In the genomic region with DNA sequence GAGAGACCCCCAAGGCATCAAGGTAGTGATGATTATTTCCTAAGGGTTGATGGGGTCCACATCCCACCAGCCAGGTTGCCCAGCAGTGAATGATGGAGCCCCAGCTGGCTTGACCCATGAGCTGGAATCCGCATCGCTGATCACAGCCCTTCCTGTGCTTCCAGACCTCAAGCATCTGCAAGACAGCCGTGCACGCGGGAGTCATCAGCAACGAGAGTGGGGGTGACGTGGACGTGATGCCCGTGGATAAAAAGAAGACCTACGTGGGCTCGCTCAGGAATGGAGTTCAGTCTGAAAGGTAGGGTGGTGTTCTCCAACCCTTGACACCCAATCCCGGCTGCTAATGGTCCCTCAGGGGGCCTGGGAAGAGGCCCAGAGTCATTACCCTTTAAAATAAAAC, we compare ENCODE assay signal across 16 cellular contexts.
DNase-seq lines count a peak whose midpoint lies in the region; ATAC-seq and TF ChIP-seq lines count a peak whose summit lies in the region.
"Had no signal": no experiment of that assay in that cellular context is flagged by ENCODE, and none has a peak within 500 bp of the region (broad histone marks: within the 10 kb centered on the region; RNA-seq: fewer than 3 reads in every experiment).

No MANE protein-coding gene starts in this region.

- no TSS peak for BruUV-seq in OCI-LY7 (replicated peaks; lab: Mats Ljungman, UMichigan)

- CTCF ChIA-PET in OCI-LY7 (lab: Charles Lee; ENCODE audit: unreplicated experiment) = no interaction called here

- ATAC-seq in GM18498 (IDR thresholded peaks at IDR 0.05; ENCODE audit: unreplicated experiment) = no peak
- ATAC-seq: CD8-positive, alpha-beta T cell had no signal

- peak; percentile 38 for DNase-seq in OCI-LY7 (ENCODE audit: low spot score)
- DNase-seq in fibroblast of lung (ENCODE audit: low read depth in 2 of 2) = peak in 1 of 2 donors; percentile 17
- no peak for DNase-seq in H4 (ENCODE audit: low spot score)
- DNase-seq in COLO829 (ENCODE audit: low spot score) = no peak
- DNase-seq in SKM-1 (lab: John Stamatoyannopoulos, UW; ENCODE audit: unreplicated experiment) = no peak
- DNase-seq: CD8-positive, alpha-beta T cell; H9; Karpas-422; MG63; NCI-H1092 treated with DMSO at 0.1 percent for 48 hours; NCI-H1694; NCI-H510A treated with DMSO at 0.1 percent for 48 hours; NCI-H82 had no signal

- POLR2A ChIA-PET in OCI-LY7 (lab: Charles Lee) = interaction anchor here (1.2 kb wide), 1 partner anchor 14 kb away, joined by 3 read pairs; no protein-coding TSS in a partner anchor

- H4K20me1 ChIP-seq in BLaER1 (no peaks in the 10 kb centered on the region), OCI-LY7 (ENCODE audit: insufficient read depth, low read length) (no peaks in the 10 kb centered on the region), fibroblast of lung (ENCODE audit: control insufficient read depth, extremely low read depth, insufficient read depth, low read length) (no peaks in the 10 kb centered on the region)

- H2AFZ ChIP-seq in OCI-LY7 (ENCODE audit: low read length) = no peak overlapping the region
- H2AFZ ChIP-seq in fibroblast of lung (ENCODE audit: low read length) = no peak overlapping the region

- H3K4me3 Mint-ChIP-seq in nephron = no peak overlapping the region
- H3K4me3 Mint-ChIP-seq: CD8-positive, alpha-beta T cell; H9 had no signal

- H3K4me3 ChIP-seq in BLaER1 (no peak overlapping the region), OCI-LY7 (ENCODE audit: low read depth, low read length, poor library complexity, severe bottlenecking) (no peak overlapping the region), fibroblast of lung (replicated peaks in 1 of 4; ENCODE audit: control extremely low read depth in 1 of 4, insufficient read depth in 1 of 4, low read depth in 3 of 4, low read length in 4 of 4) (no peak overlapping the region)
- H3K4me3 ChIP-seq: MG63 had no signal

- peaks cover 42% of the 10 kb centered on the region for H3K4me1 Mint-ChIP-seq in nephron

- H3K4me1 ChIP-seq in BLaER1 (peaks cover 79% of the 10 kb centered on the region), OCI-LY7 (ENCODE audit: insufficient read depth, low read length, poor library complexity, severe bottlenecking) (peaks cover 46% of the 10 kb centered on the region), fibroblast of lung (ENCODE audit: control insufficient read depth, extremely low read depth, insufficient read depth, low read length) (peaks cover 8% of the 10 kb centered on the region)

- H3K9me3 Mint-ChIP-seq in nephron = peaks cover 2% of the 10 kb centered on the region
- H3K9me3 Mint-ChIP-seq: CD8-positive, alpha-beta T cell; H9 had no signal

- H3K27me3 ChIP-seq in BLaER1 (no peaks in the 10 kb centered on the region), fibroblast of lung (ENCODE audit: control insufficient read depth, insufficient read depth, low read length) (no peaks in the 10 kb centered on the region)
- H3K27me3 ChIP-seq: MG63 had no signal

- intact Hi-C loops in OCI-LY7 (cut with micrococcal nuclease; ENCODE audit: unreplicated experiment) = no loop called here

- no peak overlapping the region for H3K9ac ChIP-seq in BLaER1
- H3K9ac ChIP-seq in fibroblast of lung (ENCODE audit: insufficient read depth, low read length) = no peak overlapping the region

- TF ChIP-seq CTCF in OCI-LY7 (conservative IDR thresholded peaks at IDR 0.05; ENCODE audit: low read length) (no peak), fibroblast of lung (conservative IDR thresholded peaks at IDR 0.05 in 1 of 2, IDR thresholded peaks at IDR 0.05 in 1 of 2; ENCODE audit: low read depth in 1 of 2, low read length in 2 of 2) (no peak), nephron (IDR thresholded peaks at IDR 0.05; ENCODE audit: unreplicated experiment in 3 of 3) (no peak)

- H3K9me2 ChIP-seq in OCI-LY7 (ENCODE audit: insufficient read depth, low read length) = no peaks in the 10 kb centered on the region

- no peaks in the 10 kb centered on the region for H3K79me2 ChIP-seq in OCI-LY7 (ENCODE audit: insufficient read depth, low read depth, low read length)
- no peaks in the 10 kb centered on the region for H3K79me2 ChIP-seq in fibroblast of lung (ENCODE audit: control insufficient read depth, insufficient read depth, low read length)

- H3K36me3 ChIP-seq in BLaER1 (no peaks in the 10 kb centered on the region), OCI-LY7 (ENCODE audit: insufficient read depth, low read length) (no peaks in the 10 kb centered on the region), fibroblast of lung (ENCODE audit: control insufficient read depth, insufficient read depth, low read length) (peaks cover 3% of the 10 kb centered on the region)
- H3K36me3 ChIP-seq: MG63 had no signal

- H3K27me3 Mint-ChIP-seq in nephron (ENCODE audit: low read depth) = peaks cover 4% of the 10 kb centered on the region

- H3K36me3 Mint-ChIP-seq in nephron (ENCODE audit: low read depth) = peaks cover 5% of the 10 kb centered on the region
- H3K36me3 Mint-ChIP-seq: CD8-positive, alpha-beta T cell had no signal

- peak overlapping the region; percentile 68 for H3K4me2 ChIP-seq in BLaER1
- H3K4me2 ChIP-seq in OCI-LY7 (ENCODE audit: low read length) = no peak overlapping the region
- no peak overlapping the region for H3K4me2 ChIP-seq in fibroblast of lung (ENCODE audit: extremely low read depth, insufficient read depth, low read length)

- H3K27ac ChIP-seq in BLaER1 (no peak overlapping the region), OCI-LY7 (ENCODE audit: low read depth, low read length, poor library complexity, severe bottlenecking) (no peak overlapping the region), fibroblast of lung (ENCODE audit: insufficient read depth, low read length) (peak overlapping the region; percentile 43)

- H3K9me3 ChIP-seq in BLaER1 = peaks cover 7% of the 10 kb centered on the region; the same call in 1 of the 2 replicates
- no peaks in the 10 kb centered on the region for H3K9me3 ChIP-seq in OCI-LY7 (ENCODE audit: low read length)
- H3K9me3 ChIP-seq in fibroblast of lung (ENCODE audit: control insufficient read depth, insufficient read depth, low read depth, low read length) = no peaks in the 10 kb centered on the region
- H3K9me3 ChIP-seq: MG63 had no signal

- peak overlapping the region; percentile 48 to 61 (median 50) for H3K27ac Mint-ChIP-seq in nephron
- H3K27ac Mint-ChIP-seq: CD8-positive, alpha-beta T cell had no signal
